9 cellular contexts compared by ENCODE assay signal in the genomic region with DNA sequence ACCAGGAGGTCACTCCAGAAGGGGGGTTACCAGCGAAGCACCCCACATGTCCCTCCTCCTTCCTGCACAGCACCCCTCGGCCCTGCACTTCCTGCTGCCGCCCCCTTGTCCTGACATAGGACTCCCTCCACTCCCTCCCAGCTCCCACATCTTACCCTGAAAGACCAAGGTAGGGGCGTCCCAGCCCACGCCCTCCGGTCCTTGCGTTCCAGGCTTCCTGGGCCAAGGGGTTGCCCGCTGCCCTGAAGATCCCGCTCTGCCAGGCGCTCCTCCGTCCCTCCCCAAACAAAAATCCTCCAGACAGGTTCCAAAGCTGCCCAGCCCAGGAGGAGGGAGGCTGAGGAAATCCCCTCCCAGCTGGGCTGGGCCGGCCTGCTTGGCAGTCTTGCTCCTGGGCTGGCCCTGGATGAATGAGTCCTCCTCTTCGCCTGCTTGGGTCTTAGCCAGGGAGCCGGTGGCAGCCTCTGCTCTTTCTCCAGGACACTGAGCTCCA. TPM values are rescaled to one million over a fixed set of nuclear protein-coding genes. Genes with fewer than 3 reads are reported as not detected.
DNase-seq lines count a peak whose midpoint lies in the region; ATAC-seq and TF ChIP-seq lines count a peak whose summit lies in the region.
"Had no signal": no experiment of that assay in that cellular context is flagged by ENCODE, and none has a peak within 500 bp of the region (broad histone marks: within the 10 kb centered on the region; RNA-seq: fewer than 3 reads in every experiment).

A gene with protein sequence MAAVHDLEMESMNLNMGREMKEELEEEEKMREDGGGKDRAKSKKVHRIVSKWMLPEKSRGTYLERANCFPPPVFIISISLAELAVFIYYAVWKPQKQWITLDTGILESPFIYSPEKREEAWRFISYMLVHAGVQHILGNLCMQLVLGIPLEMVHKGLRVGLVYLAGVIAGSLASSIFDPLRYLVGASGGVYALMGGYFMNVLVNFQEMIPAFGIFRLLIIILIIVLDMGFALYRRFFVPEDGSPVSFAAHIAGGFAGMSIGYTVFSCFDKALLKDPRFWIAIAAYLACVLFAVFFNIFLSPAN (minus strand): TSS at position 304 of the 493 bp plus-strand sequence. CDS start 22,618 bp downstream, outside the sequence.

- no peak for TF ChIP-seq EP300 in SK-N-SH (IDR thresholded peaks at IDR 0.05; ENCODE audit: borderline replicate concordance in 1 of 2, low read depth in 1 of 2, low read length in 1 of 2)

- no peaks in the 10 kb centered on the region for H3K27me3 ChIP-seq in SK-N-SH (ENCODE audit: insufficient read depth)
- H3K27me3 ChIP-seq in osteoblast (ENCODE audit: insufficient read depth, low read length), result no peaks in the 10 kb centered on the region

- POLR2A ChIA-PET in SK-N-SH (lab: Yijun Ruan, JAX) (no interaction called here), HEK293T (lab: Yijun Ruan, JAX) (no interaction called here)

- no peak for ATAC-seq in GM21528 (IDR thresholded peaks at IDR 0.05; ENCODE audit: low FRiP score, unreplicated experiment)

- CTCF ChIA-PET in SK-N-SH (lab: Yijun Ruan, JAX) (interaction anchor here (0.8 to 1.5 kb wide), 2 partner anchors 39 to 106 kb away, joined by 3 read pairs; no protein-coding TSS in a partner anchor), HEK293T (lab: Yijun Ruan, JAX) (no interaction called here)

- H3K27ac ChIP-seq in SK-N-SH (ENCODE audit: low read depth in 2 of 2, low read length in 1 of 2), result no peak within 1 kb of the TSS
- H3K27ac ChIP-seq in osteoblast (ENCODE audit: low read depth, low read length), result peak within 1 kb of the TSS; percentile 41

- no peaks in the 10 kb centered on the region for H4K20me1 ChIP-seq in SK-N-SH (ENCODE audit: insufficient read depth)
- H4K20me1 ChIP-seq in osteoblast (ENCODE audit: insufficient read depth, low read length), result no peaks in the 10 kb centered on the region

- H3K4me3 ChIP-seq in SK-N-SH (ENCODE audit: low read depth in 2 of 2, low read length in 1 of 2) (no peak within 1 kb of the TSS), foreskin fibroblast (ENCODE audit: low read depth in 1 of 2, low read length in 2 of 2) (peak within 1 kb of the TSS; percentile 39 to 43), osteoblast (ENCODE audit: insufficient read depth, low read length) (peak within 1 kb of the TSS; percentile 95)

- no peaks in the 10 kb centered on the region for H3K79me2 ChIP-seq in SK-N-SH (ENCODE audit: insufficient read depth)
- peaks cover 3% of the 10 kb centered on the region for H3K79me2 ChIP-seq in osteoblast (ENCODE audit: insufficient read depth, low read length)

- H3K9me3 ChIP-seq in SK-N-SH, result no peaks in the 10 kb centered on the region
- H3K9me3 ChIP-seq in osteoblast (ENCODE audit: low read depth, low read length), result no peaks in the 10 kb centered on the region

- no peaks in the 10 kb centered on the region for H3K9me2 ChIP-seq in SK-N-SH

- H3K9ac ChIP-seq in SK-N-SH, result no peak within 1 kb of the TSS

- H3K4me1 ChIP-seq in SK-N-SH (ENCODE audit: control insufficient read depth in 1 of 2, insufficient read depth in 2 of 2, low read depth in 1 of 2, low read length in 1 of 2) (no peaks in the 10 kb centered on the region), osteoblast (ENCODE audit: insufficient read depth, low read length) (peaks cover 5% of the 10 kb centered on the region)

- no peak for TF ChIP-seq RAD21 in SK-N-SH (IDR thresholded peaks at IDR 0.05; ENCODE audit: low read length)

- peak; percentile 94 for DNase-seq in AG20443 (ENCODE audit: low spot score)
- DNase-seq in SK-N-SH, result peak; percentile 7
- DNase-seq in foreskin fibroblast, result peak in 1 of 2 donors; percentile 65
- peak; percentile 91 for DNase-seq in osteoblast (ENCODE audit: insufficient read length, low spot score, missing footprints)
- DNase-seq in activated naive CD4-positive, alpha-beta T cell (lab: John Stamatoyannopoulos, UW), result no peak
- DNase-seq in effector CD4-positive, alpha-beta T cell, result no peak
- DNase-seq in HEK293T (ENCODE audit: extremely low spot score), result no peak
- DNase-seq: cortex of kidney had no signal

- H3K36me3 ChIP-seq in SK-N-SH (replicated peaks in 1 of 2; ENCODE audit: control insufficient read depth in 1 of 2, insufficient read depth in 2 of 2, low read length in 1 of 2), result no peaks in the 10 kb centered on the region
- H3K36me3 ChIP-seq in osteoblast (ENCODE audit: insufficient read depth, low read length), result no peaks in the 10 kb centered on the region

- TF ChIP-seq CTCF in SK-N-SH (IDR thresholded peaks at IDR 0.05) (no peak), foreskin fibroblast (IDR thresholded peaks at IDR 0.05; ENCODE audit: low read depth, low read length) (no peak), osteoblast (IDR thresholded peaks at IDR 0.05; ENCODE audit: extremely low read depth, low read depth, low read length) (no peak)

- WGBS in SK-N-SH (ENCODE audit: low lambda C conversion rate), result 78% methylated on average over 14 of the region's 14 CpGs

- H3K4me2 ChIP-seq in SK-N-SH (no peak within 1 kb of the TSS), osteoblast (ENCODE audit: insufficient read depth, low read length) (peak within 1 kb of the TSS; percentile 94)

- H2AFZ ChIP-seq in SK-N-SH (ENCODE audit: low read depth) (no peak within 1 kb of the TSS), osteoblast (ENCODE audit: low read length) (peak within 1 kb of the TSS; percentile 96)

- no peaks in the 10 kb centered on the region for H3F3A ChIP-seq in SK-N-SH (replicated peaks; ENCODE audit: insufficient read depth)

TF ChIP-seq in SK-N-SH, 30 proteins besides CTCF, POLR2A, EP300 and RAD21 (continues in another document):
- no peak for TF ChIP-seq NRF1 (IDR thresholded peaks at IDR 0.05; ENCODE audit: low read depth, low read length)
- TF ChIP-seq, protein P1, sequence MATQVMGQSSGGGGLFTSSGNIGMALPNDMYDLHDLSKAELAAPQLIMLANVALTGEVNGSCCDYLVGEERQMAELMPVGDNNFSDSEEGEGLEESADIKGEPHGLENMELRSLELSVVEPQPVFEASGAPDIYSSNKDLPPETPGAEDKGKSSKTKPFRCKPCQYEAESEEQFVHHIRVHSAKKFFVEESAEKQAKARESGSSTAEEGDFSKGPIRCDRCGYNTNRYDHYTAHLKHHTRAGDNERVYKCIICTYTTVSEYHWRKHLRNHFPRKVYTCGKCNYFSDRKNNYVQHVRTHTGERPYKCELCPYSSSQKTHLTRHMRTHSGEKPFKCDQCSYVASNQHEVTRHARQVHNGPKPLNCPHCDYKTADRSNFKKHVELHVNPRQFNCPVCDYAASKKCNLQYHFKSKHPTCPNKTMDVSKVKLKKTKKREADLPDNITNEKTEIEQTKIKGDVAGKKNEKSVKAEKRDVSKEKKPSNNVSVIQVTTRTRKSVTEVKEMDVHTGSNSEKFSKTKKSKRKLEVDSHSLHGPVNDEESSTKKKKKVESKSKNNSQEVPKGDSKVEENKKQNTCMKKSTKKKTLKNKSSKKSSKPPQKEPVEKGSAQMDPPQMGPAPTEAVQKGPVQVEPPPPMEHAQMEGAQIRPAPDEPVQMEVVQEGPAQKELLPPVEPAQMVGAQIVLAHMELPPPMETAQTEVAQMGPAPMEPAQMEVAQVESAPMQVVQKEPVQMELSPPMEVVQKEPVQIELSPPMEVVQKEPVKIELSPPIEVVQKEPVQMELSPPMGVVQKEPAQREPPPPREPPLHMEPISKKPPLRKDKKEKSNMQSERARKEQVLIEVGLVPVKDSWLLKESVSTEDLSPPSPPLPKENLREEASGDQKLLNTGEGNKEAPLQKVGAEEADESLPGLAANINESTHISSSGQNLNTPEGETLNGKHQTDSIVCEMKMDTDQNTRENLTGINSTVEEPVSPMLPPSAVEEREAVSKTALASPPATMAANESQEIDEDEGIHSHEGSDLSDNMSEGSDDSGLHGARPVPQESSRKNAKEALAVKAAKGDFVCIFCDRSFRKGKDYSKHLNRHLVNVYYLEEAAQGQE (IDR thresholded peaks at IDR 0.05; ENCODE audit: low read depth, low read length), result no peak
- TF ChIP-seq ELF1 (IDR thresholded peaks at IDR 0.05), result no peak
- no peak for TF ChIP-seq TEAD4 (IDR thresholded peaks at IDR 0.05; ENCODE audit: borderline replicate concordance, insufficient read depth)

TF ChIP-seq in HEK293T, 16 proteins besides CTCF, POLR2A, EP300 and RAD21:
- TF ChIP-seq, protein P2, sequence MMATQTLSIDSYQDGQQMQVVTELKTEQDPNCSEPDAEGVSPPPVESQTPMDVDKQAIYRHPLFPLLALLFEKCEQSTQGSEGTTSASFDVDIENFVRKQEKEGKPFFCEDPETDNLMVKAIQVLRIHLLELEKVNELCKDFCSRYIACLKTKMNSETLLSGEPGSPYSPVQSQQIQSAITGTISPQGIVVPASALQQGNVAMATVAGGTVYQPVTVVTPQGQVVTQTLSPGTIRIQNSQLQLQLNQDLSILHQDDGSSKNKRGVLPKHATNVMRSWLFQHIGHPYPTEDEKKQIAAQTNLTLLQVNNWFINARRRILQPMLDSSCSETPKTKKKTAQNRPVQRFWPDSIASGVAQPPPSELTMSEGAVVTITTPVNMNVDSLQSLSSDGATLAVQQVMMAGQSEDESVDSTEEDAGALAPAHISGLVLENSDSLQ (IDR thresholded peaks at IDR 0.05), result no peak
- no peak for TF ChIP-seq LEF1 (IDR thresholded peaks at IDR 0.05; ENCODE audit: borderline replicate concordance)
- TF ChIP-seq CTBP1 (IDR thresholded peaks at IDR 0.05; ENCODE audit: borderline replicate concordance), result no peak
- TF ChIP-seq L3MBTL2 (conservative IDR thresholded peaks at IDR 0.05), result no peak

RNA-seq across cellular contexts. Expression of the gene that starts here (rescaled TPM):
- polyA plus RNA-seq in SK-N-SH (2012; rRNA removed), result 0.06 and 0.07 TPM in 2 replicates
- polyA plus RNA-seq in SK-N-SH (2012; cell fraction: cytosol; rRNA removed), result 0.03 and 0.04 TPM in 2 replicates
- polyA plus RNA-seq in SK-N-SH (2012; cell fraction: nucleus; rRNA removed), result 0.15 TPM in 1 of 2 replicates, not detected in the other
- total RNA-seq in osteoblast, result 0.59 and 0.72 TPM in 2 replicates

Comparison
In these comparisons a context has a peak if more than half of its experiments do, and no peak if none do; other contexts are left out.
1. Peak in DNase-seq in SK-N-SH; RNA of the gene not detected or under 1 TPM.
2. Peak in DNase-seq, H3K4me3 ChIP-seq, H3K27ac ChIP-seq and H3K4me2 ChIP-seq in osteoblast; RNA of the gene not detected or under 1 TPM.
3. H3K4me3 ChIP-seq: peak in foreskin fibroblast (2 of 2); none in SK-N-SH (0 of 2).